10 cellular contexts compared by ENCODE assay signal in the genomic region with DNA sequence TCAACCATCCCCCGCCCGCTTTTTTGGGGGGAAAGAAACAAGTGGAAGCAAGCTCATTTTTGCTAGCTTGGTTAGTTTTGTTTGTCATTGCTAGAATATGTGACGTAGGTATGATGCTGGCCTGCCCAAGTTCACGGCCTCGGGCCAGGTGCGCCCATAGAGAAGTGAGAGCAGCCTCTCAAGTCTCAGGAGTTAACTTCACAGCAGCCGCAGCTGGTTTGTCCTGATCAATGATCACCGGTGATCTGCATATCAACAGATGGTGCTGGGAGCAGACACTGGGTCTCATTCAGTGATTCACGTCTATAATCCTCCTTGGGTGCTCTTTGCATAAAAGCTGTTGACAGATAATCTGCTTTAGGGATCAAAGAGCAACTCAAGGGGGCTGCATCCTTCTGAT. TPM values are rescaled to one million over a fixed set of nuclear protein-coding genes. Genes with fewer than 3 reads are reported as not detected.
DNase-seq lines count a peak whose midpoint lies in the region; ATAC-seq, FAIRE-seq and TF ChIP-seq lines count a peak whose summit lies in the region.
"Had no signal": no experiment of that assay in that cellular context is flagged by ENCODE, and none has a peak within 500 bp of the region (broad histone marks: within the 10 kb centered on the region; RNA-seq: fewer than 3 reads in every experiment).

No MANE protein-coding gene starts in this region.

- H3K27me3 ChIP-seq in GM06990 (replicated peaks; ENCODE audit: control insufficient read depth, insufficient read depth, low read length) (peaks cover 6% of the 10 kb centered on the region), NT2/D1 (ENCODE audit: insufficient read depth, insufficient read length) (no peaks in the 10 kb centered on the region)

- H3K4me3 ChIP-seq in GM06990 (replicated peaks; ENCODE audit: low read depth, low read length) (no peak overlapping the region), NT2/D1 (ENCODE audit: insufficient read length, low read depth) (no peak overlapping the region)
- H3K4me3 ChIP-seq: PC-9 had no signal

- H3K4me1 ChIP-seq in NT2/D1 (ENCODE audit: insufficient read depth, insufficient read length) = peaks cover 11% of the 10 kb centered on the region

- no peak for TF ChIP-seq CTCF in GM06990 (IDR thresholded peaks at IDR 0.05; ENCODE audit: insufficient read depth, low read length, poor library complexity, severe bottlenecking)

- no peaks in the 10 kb centered on the region for H3K9me3 ChIP-seq in NT2/D1 (ENCODE audit: insufficient read depth, low read length)

- no peak for FAIRE-seq in GM12892 (lab: Jason Lieb, UNC)

- H3K9ac ChIP-seq in NT2/D1 (ENCODE audit: insufficient read length, low read depth) = no peak overlapping the region

- peak; percentile 51 for DNase-seq in GM06990 (ENCODE audit: extremely low read depth, insufficient read length)
- peak; percentile 82 for DNase-seq in NT2/D1 (ENCODE audit: low read depth, low spot score)
- no peak for DNase-seq in stimulated activated CD4-positive, alpha-beta T cell treated with anti-CD3 and anti-CD28 coated beads, Interleukin-2, amount 100 ng/mL, for 24 hours
- DNase-seq in activated gamma-delta T cell treated with Interleukin-2 at 50 U/mL for 16 hours = no peak
- no peak for DNase-seq in GM12892 (ENCODE audit: insufficient read length)
- DNase-seq: natural killer cell, PC-9 had no signal

- no peaks in the 10 kb centered on the region for H3K36me3 ChIP-seq in GM06990 (ENCODE audit: control insufficient read depth, insufficient read depth, low read length)
- no peaks in the 10 kb centered on the region for H3K36me3 ChIP-seq in NT2/D1 (ENCODE audit: insufficient read depth, insufficient read length, low read length)

- ATAC-seq in GM21360 (IDR thresholded peaks at IDR 0.05; ENCODE audit: unreplicated experiment) (peak; percentile 84), HG02943 (IDR thresholded peaks at IDR 0.05; ENCODE audit: low read depth, unreplicated experiment) (peak; percentile 69), HG03135 (IDR thresholded peaks at IDR 0.05; ENCODE audit: unreplicated experiment) (no peak)

- TF ChIP-seq POLR2A in GM12892 (IDR thresholded peaks at IDR 0.05; ENCODE audit: low read depth, low read length) = no peak

RNA-seq across cellular contexts. Expression of gene ENPP6, which starts 50.1 kb away (rescaled TPM):
- polyA plus RNA-seq in GM12892 (2012; ENCODE audit: missing spikeins) = 0.81 TPM

Comparison
In these comparisons a context has a peak if more than half of its experiments do, and no peak if none do; other contexts are left out.
1. DNase-seq: peak in GM06990 (single experiment) and NT2/D1 (single experiment); none in stimulated activated CD4-positive, alpha-beta T cell treated with anti-CD3 and anti-CD28 coated beads, Interleukin-2, amount 100 ng/mL, for 24 hours (0 of 2), activated gamma-delta T cell treated with Interleukin-2 at 50 U/mL for 16 hours (single experiment) and GM12892 (single experiment).